1 cellular context compared by ENCODE assay signal in the genomic region with DNA sequence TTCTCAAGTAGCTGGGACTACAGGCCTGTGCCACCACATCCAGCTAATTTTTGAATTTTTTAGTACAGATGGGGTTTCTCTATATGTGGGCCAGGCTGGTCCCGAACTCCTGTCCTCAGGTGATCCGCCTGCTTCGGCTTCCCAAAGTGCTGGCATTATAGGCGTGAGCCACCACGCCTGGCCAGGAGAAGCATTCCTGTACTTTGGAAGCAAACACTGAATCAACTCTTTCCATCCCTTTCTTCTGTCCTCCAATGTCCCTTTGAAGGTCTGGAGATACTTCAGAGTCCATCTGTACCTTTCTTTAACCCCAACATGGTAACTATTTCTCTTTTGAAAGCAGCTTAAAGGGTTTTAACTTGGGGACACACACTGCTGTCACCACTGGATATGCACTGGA.
A peak's percentile ranks its signal among the peaks of the same experiment; 100 is the strongest.
TF ChIP-seq lines count a peak whose summit lies in the region.

No MANE protein-coding gene starts in this region.

TF ChIP-seq in HepG2, 621 proteins besides CTCF, POLR2A, EP300 and RAD21 (continued from another document and continues in another):
- TF ChIP-seq, protein P1, sequence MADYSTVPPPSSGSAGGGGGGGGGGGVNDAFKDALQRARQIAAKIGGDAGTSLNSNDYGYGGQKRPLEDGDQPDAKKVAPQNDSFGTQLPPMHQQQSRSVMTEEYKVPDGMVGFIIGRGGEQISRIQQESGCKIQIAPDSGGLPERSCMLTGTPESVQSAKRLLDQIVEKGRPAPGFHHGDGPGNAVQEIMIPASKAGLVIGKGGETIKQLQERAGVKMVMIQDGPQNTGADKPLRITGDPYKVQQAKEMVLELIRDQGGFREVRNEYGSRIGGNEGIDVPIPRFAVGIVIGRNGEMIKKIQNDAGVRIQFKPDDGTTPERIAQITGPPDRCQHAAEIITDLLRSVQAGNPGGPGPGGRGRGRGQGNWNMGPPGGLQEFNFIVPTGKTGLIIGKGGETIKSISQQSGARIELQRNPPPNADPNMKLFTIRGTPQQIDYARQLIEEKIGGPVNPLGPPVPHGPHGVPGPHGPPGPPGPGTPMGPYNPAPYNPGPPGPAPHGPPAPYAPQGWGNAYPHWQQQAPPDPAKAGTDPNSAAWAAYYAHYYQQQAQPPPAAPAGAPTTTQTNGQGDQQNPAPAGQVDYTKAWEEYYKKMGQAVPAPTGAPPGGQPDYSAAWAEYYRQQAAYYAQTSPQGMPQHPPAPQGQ (CRISPR knock-in tag; IDR thresholded peaks at IDR 0.05; ENCODE audit: borderline replicate concordance), result no peak
- peak; percentile 72 for TF ChIP-seq MTA1 (CRISPR knock-in tag; IDR thresholded peaks at IDR 0.05; ENCODE audit: borderline replicate concordance)
- TF ChIP-seq SOX5 (CRISPR knock-in tag; IDR thresholded peaks at IDR 0.05; ENCODE audit: borderline replicate concordance), result peak; percentile 74
- TF ChIP-seq SOX6 (IDR thresholded peaks at IDR 0.05), result no peak
- TF ChIP-seq SOX6 (CRISPR knock-in tag; IDR thresholded peaks at IDR 0.05), result peak; percentile 28; the same call in 1 of the 2 replicates
- TF ChIP-seq POGZ (CRISPR knock-in tag; IDR thresholded peaks at IDR 0.05), result peak; percentile 63
- peak; percentile 49; the same call in 1 of the 2 replicates for TF ChIP-seq HOXA3 (CRISPR knock-in tag; IDR thresholded peaks at IDR 0.05)
- TF ChIP-seq ZMYM3 (CRISPR knock-in tag; IDR thresholded peaks at IDR 0.05), result peak; percentile 88
- TF ChIP-seq HHEX (CRISPR knock-in tag; IDR thresholded peaks at IDR 0.05), result no peak
- TF ChIP-seq, protein P2, sequence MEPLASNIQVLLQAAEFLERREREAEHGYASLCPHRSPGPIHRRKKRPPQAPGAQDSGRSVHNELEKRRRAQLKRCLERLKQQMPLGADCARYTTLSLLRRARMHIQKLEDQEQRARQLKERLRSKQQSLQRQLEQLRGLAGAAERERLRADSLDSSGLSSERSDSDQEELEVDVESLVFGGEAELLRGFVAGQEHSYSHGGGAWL (CRISPR knock-in tag; IDR thresholded peaks at IDR 0.05), result no peak
- no peak for TF ChIP-seq ZBTB1 (CRISPR knock-in tag; IDR thresholded peaks at IDR 0.05; ENCODE audit: borderline replicate concordance)
- peak; percentile 47; the same call in 1 of the 2 replicates for TF ChIP-seq HDAC1 (CRISPR knock-in tag; IDR thresholded peaks at IDR 0.05)
- TF ChIP-seq SALL1 (CRISPR knock-in tag; IDR thresholded peaks at IDR 0.05), result peak; percentile 66; the same call in 1 of the 2 replicates
- TF ChIP-seq ZNF7 (CRISPR knock-in tag; IDR thresholded peaks at IDR 0.05), result peak; percentile 45; the same call in 1 of the 2 replicates
- TF ChIP-seq HDAC2 (CRISPR knock-in tag; IDR thresholded peaks at IDR 0.05), result peak; percentile 66
- TF ChIP-seq FLYWCH1 (CRISPR knock-in tag; IDR thresholded peaks at IDR 0.05), result no peak
- TF ChIP-seq RXRA (CRISPR knock-in tag; IDR thresholded peaks at IDR 0.05), result peak; percentile 48; the same call in 1 of the 2 replicates
- TF ChIP-seq TBL1XR1 (IDR thresholded peaks at IDR 0.05; ENCODE audit: borderline replicate concordance, low read length, partially characterized antibody), result no peak
- TF ChIP-seq, protein P3, sequence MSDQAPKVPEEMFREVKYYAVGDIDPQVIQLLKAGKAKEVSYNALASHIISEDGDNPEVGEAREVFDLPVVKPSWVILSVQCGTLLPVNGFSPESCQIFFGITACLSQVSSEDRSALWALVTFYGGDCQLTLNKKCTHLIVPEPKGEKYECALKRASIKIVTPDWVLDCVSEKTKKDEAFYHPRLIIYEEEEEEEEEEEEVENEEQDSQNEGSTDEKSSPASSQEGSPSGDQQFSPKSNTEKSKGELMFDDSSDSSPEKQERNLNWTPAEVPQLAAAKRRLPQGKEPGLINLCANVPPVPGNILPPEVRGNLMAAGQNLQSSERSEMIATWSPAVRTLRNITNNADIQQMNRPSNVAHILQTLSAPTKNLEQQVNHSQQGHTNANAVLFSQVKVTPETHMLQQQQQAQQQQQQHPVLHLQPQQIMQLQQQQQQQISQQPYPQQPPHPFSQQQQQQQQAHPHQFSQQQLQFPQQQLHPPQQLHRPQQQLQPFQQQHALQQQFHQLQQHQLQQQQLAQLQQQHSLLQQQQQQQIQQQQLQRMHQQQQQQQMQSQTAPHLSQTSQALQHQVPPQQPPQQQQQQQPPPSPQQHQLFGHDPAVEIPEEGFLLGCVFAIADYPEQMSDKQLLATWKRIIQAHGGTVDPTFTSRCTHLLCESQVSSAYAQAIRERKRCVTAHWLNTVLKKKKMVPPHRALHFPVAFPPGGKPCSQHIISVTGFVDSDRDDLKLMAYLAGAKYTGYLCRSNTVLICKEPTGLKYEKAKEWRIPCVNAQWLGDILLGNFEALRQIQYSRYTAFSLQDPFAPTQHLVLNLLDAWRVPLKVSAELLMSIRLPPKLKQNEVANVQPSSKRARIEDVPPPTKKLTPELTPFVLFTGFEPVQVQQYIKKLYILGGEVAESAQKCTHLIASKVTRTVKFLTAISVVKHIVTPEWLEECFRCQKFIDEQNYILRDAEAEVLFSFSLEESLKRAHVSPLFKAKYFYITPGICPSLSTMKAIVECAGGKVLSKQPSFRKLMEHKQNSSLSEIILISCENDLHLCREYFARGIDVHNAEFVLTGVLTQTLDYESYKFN (CRISPR knock-in tag; conservative IDR thresholded peaks at IDR 0.05), result peak; percentile 80
- TF ChIP-seq PITX1 (CRISPR knock-in tag; IDR thresholded peaks at IDR 0.05), result peak; percentile 48; the same call in 1 of the 2 replicates
- TF ChIP-seq, protein P4, sequence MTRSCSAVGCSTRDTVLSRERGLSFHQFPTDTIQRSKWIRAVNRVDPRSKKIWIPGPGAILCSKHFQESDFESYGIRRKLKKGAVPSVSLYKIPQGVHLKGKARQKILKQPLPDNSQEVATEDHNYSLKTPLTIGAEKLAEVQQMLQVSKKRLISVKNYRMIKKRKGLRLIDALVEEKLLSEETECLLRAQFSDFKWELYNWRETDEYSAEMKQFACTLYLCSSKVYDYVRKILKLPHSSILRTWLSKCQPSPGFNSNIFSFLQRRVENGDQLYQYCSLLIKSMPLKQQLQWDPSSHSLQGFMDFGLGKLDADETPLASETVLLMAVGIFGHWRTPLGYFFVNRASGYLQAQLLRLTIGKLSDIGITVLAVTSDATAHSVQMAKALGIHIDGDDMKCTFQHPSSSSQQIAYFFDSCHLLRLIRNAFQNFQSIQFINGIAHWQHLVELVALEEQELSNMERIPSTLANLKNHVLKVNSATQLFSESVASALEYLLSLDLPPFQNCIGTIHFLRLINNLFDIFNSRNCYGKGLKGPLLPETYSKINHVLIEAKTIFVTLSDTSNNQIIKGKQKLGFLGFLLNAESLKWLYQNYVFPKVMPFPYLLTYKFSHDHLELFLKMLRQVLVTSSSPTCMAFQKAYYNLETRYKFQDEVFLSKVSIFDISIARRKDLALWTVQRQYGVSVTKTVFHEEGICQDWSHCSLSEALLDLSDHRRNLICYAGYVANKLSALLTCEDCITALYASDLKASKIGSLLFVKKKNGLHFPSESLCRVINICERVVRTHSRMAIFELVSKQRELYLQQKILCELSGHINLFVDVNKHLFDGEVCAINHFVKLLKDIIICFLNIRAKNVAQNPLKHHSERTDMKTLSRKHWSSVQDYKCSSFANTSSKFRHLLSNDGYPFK (CRISPR knock-in tag; IDR thresholded peaks at IDR 0.05; ENCODE audit: borderline replicate concordance), result 0 out of 2 replicates have a peak, but pooled peaks have one; percentile 4
- no peak for TF ChIP-seq ZNF235 (CRISPR knock-in tag; IDR thresholded peaks at IDR 0.05; ENCODE audit: borderline replicate concordance)
- TF ChIP-seq, protein P5, sequence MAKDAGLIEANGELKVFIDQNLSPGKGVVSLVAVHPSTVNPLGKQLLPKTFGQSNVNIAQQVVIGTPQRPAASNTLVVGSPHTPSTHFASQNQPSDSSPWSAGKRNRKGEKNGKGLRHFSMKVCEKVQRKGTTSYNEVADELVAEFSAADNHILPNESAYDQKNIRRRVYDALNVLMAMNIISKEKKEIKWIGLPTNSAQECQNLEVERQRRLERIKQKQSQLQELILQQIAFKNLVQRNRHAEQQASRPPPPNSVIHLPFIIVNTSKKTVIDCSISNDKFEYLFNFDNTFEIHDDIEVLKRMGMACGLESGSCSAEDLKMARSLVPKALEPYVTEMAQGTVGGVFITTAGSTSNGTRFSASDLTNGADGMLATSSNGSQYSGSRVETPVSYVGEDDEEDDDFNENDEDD (CRISPR knock-in tag; IDR thresholded peaks at IDR 0.05; ENCODE audit: borderline replicate concordance), result no peak; the same call in 1 of the 2 replicates
- TF ChIP-seq GATAD2A (CRISPR knock-in tag; IDR thresholded peaks at IDR 0.05), result peak; percentile 75
- TF ChIP-seq, protein P6, sequence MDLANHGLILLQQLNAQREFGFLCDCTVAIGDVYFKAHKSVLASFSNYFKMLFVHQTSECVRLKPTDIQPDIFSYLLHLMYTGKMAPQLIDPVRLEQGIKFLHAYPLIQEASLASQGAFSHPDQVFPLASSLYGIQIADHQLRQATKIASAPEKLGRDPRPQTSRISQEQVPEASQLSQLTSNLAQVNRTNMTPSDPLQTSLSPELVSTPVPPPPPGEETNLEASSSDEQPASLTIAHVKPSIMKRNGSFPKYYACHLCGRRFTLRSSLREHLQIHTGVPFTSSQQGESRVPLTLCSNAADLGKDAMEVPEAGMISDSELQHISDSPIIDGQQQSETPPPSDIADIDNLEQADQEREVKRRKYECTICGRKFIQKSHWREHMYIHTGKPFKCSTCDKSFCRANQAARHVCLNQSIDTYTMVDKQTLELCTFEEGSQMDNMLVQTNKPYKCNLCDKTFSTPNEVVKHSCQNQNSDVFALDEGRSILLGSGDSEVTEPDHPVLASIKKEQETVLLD (CRISPR knock-in tag; IDR thresholded peaks at IDR 0.05; ENCODE audit: low read depth), result no peak
- TF ChIP-seq SSRP1 (CRISPR knock-in tag; IDR thresholded peaks at IDR 0.05), result no peak
- peak; percentile 60 for TF ChIP-seq FOSL2 (CRISPR knock-in tag; IDR thresholded peaks at IDR 0.05)
- 0 out of 2 replicates have a peak, but pooled peaks have one; percentile 35 for TF ChIP-seq ZNF441 (CRISPR knock-in tag; IDR thresholded peaks at IDR 0.05; ENCODE audit: borderline replicate concordance)
- TF ChIP-seq WIZ (CRISPR knock-in tag; IDR thresholded peaks at IDR 0.05), result no peak
- TF ChIP-seq ZKSCAN5 (CRISPR knock-in tag; IDR thresholded peaks at IDR 0.05), result 0 out of 2 replicates have a peak, but pooled peaks have one; percentile 71
- TF ChIP-seq, protein P7, sequence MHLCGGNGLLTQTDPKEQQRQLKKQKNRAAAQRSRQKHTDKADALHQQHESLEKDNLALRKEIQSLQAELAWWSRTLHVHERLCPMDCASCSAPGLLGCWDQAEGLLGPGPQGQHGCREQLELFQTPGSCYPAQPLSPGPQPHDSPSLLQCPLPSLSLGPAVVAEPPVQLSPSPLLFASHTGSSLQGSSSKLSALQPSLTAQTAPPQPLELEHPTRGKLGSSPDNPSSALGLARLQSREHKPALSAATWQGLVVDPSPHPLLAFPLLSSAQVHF (CRISPR knock-in tag; IDR thresholded peaks at IDR 0.05), result no peak
- TF ChIP-seq AKAP8 (CRISPR knock-in tag; IDR thresholded peaks at IDR 0.05), result no peak
- TF ChIP-seq ZNF33B (CRISPR knock-in tag; IDR thresholded peaks at IDR 0.05), result 0 out of 2 replicates have a peak, but pooled peaks have one; percentile 23
- TF ChIP-seq ZFX (CRISPR knock-in tag; IDR thresholded peaks at IDR 0.05; ENCODE audit: low read depth), result peak; percentile 28; the same call in 1 of the 2 replicates
- TF ChIP-seq, protein P8, sequence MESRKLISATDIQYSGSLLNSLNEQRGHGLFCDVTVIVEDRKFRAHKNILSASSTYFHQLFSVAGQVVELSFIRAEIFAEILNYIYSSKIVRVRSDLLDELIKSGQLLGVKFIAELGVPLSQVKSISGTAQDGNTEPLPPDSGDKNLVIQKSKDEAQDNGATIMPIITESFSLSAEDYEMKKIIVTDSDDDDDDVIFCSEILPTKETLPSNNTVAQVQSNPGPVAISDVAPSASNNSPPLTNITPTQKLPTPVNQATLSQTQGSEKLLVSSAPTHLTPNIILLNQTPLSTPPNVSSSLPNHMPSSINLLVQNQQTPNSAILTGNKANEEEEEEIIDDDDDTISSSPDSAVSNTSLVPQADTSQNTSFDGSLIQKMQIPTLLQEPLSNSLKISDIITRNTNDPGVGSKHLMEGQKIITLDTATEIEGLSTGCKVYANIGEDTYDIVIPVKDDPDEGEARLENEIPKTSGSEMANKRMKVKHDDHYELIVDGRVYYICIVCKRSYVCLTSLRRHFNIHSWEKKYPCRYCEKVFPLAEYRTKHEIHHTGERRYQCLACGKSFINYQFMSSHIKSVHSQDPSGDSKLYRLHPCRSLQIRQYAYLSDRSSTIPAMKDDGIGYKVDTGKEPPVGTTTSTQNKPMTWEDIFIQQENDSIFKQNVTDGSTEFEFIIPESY (CRISPR knock-in tag; IDR thresholded peaks at IDR 0.05), result peak; percentile 87
- TF ChIP-seq, protein P9, sequence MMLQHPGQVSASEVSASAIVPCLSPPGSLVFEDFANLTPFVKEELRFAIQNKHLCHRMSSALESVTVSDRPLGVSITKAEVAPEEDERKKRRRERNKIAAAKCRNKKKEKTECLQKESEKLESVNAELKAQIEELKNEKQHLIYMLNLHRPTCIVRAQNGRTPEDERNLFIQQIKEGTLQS (CRISPR knock-in tag; IDR thresholded peaks at IDR 0.05), result no peak
- no peak for TF ChIP-seq ZNF773 (CRISPR knock-in tag; IDR thresholded peaks at IDR 0.05; ENCODE audit: borderline replicate concordance)
- TF ChIP-seq ZNF749 (CRISPR knock-in tag; IDR thresholded peaks at IDR 0.05; ENCODE audit: borderline replicate concordance), result no peak
- TF ChIP-seq, protein P10, sequence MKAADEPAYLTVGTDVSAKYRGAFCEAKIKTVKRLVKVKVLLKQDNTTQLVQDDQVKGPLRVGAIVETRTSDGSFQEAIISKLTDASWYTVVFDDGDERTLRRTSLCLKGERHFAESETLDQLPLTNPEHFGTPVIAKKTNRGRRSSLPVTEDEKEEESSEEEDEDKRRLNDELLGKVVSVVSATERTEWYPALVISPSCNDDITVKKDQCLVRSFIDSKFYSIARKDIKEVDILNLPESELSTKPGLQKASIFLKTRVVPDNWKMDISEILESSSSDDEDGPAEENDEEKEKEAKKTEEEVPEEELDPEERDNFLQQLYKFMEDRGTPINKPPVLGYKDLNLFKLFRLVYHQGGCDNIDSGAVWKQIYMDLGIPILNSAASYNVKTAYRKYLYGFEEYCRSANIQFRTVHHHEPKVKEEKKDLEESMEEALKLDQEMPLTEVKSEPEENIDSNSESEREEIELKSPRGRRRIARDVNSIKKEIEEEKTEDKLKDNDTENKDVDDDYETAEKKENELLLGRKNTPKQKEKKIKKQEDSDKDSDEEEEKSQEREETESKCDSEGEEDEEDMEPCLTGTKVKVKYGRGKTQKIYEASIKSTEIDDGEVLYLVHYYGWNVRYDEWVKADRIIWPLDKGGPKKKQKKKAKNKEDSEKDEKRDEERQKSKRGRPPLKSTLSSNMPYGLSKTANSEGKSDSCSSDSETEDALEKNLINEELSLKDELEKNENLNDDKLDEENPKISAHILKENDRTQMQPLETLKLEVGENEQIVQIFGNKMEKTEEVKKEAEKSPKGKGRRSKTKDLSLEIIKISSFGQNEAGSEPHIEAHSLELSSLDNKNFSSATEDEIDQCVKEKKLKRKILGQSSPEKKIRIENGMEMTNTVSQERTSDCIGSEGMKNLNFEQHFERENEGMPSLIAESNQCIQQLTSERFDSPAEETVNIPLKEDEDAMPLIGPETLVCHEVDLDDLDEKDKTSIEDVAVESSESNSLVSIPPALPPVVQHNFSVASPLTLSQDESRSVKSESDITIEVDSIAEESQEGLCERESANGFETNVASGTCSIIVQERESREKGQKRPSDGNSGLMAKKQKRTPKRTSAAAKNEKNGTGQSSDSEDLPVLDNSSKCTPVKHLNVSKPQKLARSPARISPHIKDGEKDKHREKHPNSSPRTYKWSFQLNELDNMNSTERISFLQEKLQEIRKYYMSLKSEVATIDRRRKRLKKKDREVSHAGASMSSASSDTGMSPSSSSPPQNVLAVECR (CRISPR knock-in tag; IDR thresholded peaks at IDR 0.05; ENCODE audit: borderline replicate concordance), result peak; percentile 21; the same call in 1 of the 2 replicates
- peak; percentile 60; the same call in 1 of the 2 replicates for TF ChIP-seq ZNF652 (CRISPR knock-in tag; IDR thresholded peaks at IDR 0.05; ENCODE audit: borderline replicate concordance, low read depth)
- TF ChIP-seq ARNTL (CRISPR knock-in tag; IDR thresholded peaks at IDR 0.05), result 0 out of 2 replicates have a peak, but pooled peaks have one; percentile 46
